Comparison of ENCODE assay signal across 10 cellular contexts in the genomic region with DNA sequence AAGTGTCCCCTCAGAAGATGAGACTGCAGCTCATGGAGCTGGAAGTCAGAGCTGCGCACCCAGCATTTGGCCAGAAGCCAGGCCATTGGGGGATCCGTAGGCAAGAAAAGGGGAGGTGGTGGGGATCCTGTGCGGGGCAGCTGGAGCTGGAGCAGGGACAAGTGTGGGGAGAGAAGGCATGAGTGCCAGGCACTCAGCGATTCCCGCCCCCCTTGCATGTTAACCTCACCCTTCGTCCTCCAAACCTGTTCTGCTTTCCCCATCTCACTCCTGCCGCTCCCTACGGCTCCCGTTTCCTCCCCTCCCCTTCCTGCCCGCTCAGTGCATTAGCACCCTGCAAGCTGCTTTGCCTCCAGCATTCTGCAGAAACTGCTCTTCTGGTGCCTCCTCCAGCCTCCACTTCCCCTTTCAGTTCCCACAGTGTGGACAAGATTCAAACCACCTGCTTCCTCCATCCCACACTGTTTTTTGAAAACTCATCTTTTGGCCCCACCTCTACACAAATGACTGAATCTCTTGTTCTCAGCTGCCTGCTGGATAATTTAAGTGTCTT. TPM values are rescaled to one million over a fixed set of nuclear protein-coding genes. Genes with fewer than 3 reads are reported as not detected.
DNase-seq lines count a peak whose midpoint lies in the region; ATAC-seq, FAIRE-seq and TF ChIP-seq lines count a peak whose summit lies in the region.
"Had no signal": no experiment of that assay in that cellular context is flagged by ENCODE, and none has a peak within 500 bp of the region (broad histone marks: within the 10 kb centered on the region; RNA-seq: fewer than 3 reads in every experiment).

No MANE protein-coding gene starts in this region.

- peaks cover 5% of the 10 kb centered on the region for H3K9me3 Mint-ChIP-seq in natural killer cell treated with Interleukin-12 subunit alpha and Interleukin-12 subunit beta and Interleukin-15 and Interleukin-18, amount 100 ng/mL, for 72 hours
- peaks cover 0 to 5% (median 0%) of the 10 kb centered on the region in 8 donors for H3K9me3 Mint-ChIP-seq in CD4-positive, alpha-beta memory T cell

- POLR2A ChIA-PET in CD4-positive, alpha-beta memory T cell (lab: Charles Lee; ENCODE audit: partially characterized antibody) = no interaction called here

- no peaks in the 10 kb centered on the region for H3K4me1 ChIP-seq in CD4-positive, alpha-beta memory T cell (ENCODE audit: insufficient read depth, low read length)
- H3K4me1 ChIP-seq: SJSA1 had no signal

- H3K9me3 ChIP-seq in iPS-18c (ENCODE audit: control insufficient read depth, insufficient read depth, low read length) = no peaks in the 10 kb centered on the region
- H3K9me3 ChIP-seq in CD4-positive, alpha-beta memory T cell (ENCODE audit: control insufficient read depth in 1 of 2, low read length in 2 of 2) = no peaks in the 10 kb centered on the region
- H3K9me3 ChIP-seq in T-helper 17 cell (ENCODE audit: control insufficient read depth, low read length, poor library complexity, severe bottlenecking) = no peaks in the 10 kb centered on the region
- H3K9me3 ChIP-seq: SJSA1 had no signal

- FAIRE-seq in GM12891 (lab: Jason Lieb, UNC) = peak; percentile 99

- H3K27ac ChIP-seq in CD4-positive, alpha-beta memory T cell (ENCODE audit: low read depth, low read length) = no peak overlapping the region
- H3K27ac ChIP-seq: SJSA1 had no signal

- intact Hi-C loops in CD4-positive, alpha-beta memory T cell (cut with micrococcal nuclease) = no loop called here

- peaks cover 10% of the 10 kb centered on the region for H3K27me3 ChIP-seq in CD4-positive, alpha-beta memory T cell (ENCODE audit: insufficient read depth, low read length)

- H3K4me3 ChIP-seq in iPS-18c (ENCODE audit: insufficient read depth, low read depth, low read length) = peak overlapping the region; percentile 15; the same call in 1 of the 2 replicates
- no peak overlapping the region for H3K4me3 ChIP-seq in CD4-positive, alpha-beta memory T cell (ENCODE audit: low read length in 2 of 2)
- H3K4me3 ChIP-seq: SJSA1 had no signal

- DNase-seq in GM12891 (ENCODE audit: insufficient read length, low spot score) (no peak), NCI-H1105 treated with DMSO at 0.1 percent for 48 hours (lab: John Stamatoyannopoulos, UW) (peak; percentile 27), T-helper 17 cell (no peak), cerebellum (ENCODE audit: low spot score) (no peak)
- no peak for DNase-seq in natural killer cell treated with Interleukin-12 subunit alpha and Interleukin-12 subunit beta and Interleukin-15 and Interleukin-18, amount 100 ng/mL, for 72 hours (ENCODE audit: low spot score)
- DNase-seq in CD4-positive, alpha-beta memory T cell = no peak

- CTCF ChIA-PET in CD4-positive, alpha-beta memory T cell (lab: Charles Lee; ENCODE audit: partially characterized antibody) = no interaction called here

- TF ChIP-seq POLR2A in GM12891 (IDR thresholded peaks at IDR 0.05; ENCODE audit: low read depth, low read length) = no peak

- no peak overlapping the region for H3K27ac Mint-ChIP-seq in natural killer cell treated with Interleukin-12 subunit alpha and Interleukin-12 subunit beta and Interleukin-15 and Interleukin-18, amount 100 ng/mL, for 72 hours
- no peak overlapping the region for H3K27ac Mint-ChIP-seq in CD4-positive, alpha-beta memory T cell
- no peak overlapping the region for H3K27ac Mint-ChIP-seq in T-helper 17 cell

- no peaks in the 10 kb centered on the region for H3K36me3 ChIP-seq in CD4-positive, alpha-beta memory T cell (ENCODE audit: insufficient read depth, low read length)
- H3K36me3 ChIP-seq: SJSA1 had no signal

- H3K4me1 Mint-ChIP-seq in natural killer cell treated with Interleukin-12 subunit alpha and Interleukin-12 subunit beta and Interleukin-15 and Interleukin-18, amount 100 ng/mL, for 72 hours (ENCODE audit: low read depth in 2 of 2) = peaks cover 0 to 7% of the 10 kb centered on the region in 2 donors
- peaks cover 5 to 16% (median 9%) of the 10 kb centered on the region in 4 donors for H3K4me1 Mint-ChIP-seq in CD4-positive, alpha-beta memory T cell
- peaks cover 18% of the 10 kb centered on the region for H3K4me1 Mint-ChIP-seq in T-helper 17 cell

- H3K4me3 Mint-ChIP-seq in natural killer cell treated with Interleukin-12 subunit alpha and Interleukin-12 subunit beta and Interleukin-15 and Interleukin-18, amount 100 ng/mL, for 72 hours = no peak overlapping the region
- H3K4me3 Mint-ChIP-seq in CD4-positive, alpha-beta memory T cell = no peak overlapping the region
- no peak overlapping the region for H3K4me3 Mint-ChIP-seq in T-helper 17 cell

- H3K27me3 Mint-ChIP-seq in natural killer cell treated with Interleukin-12 subunit alpha and Interleukin-12 subunit beta and Interleukin-15 and Interleukin-18, amount 100 ng/mL, for 72 hours = peaks cover 45 to 47% of the 10 kb centered on the region in 2 donors
- peaks cover 44 to 49% of the 10 kb centered on the region in 2 donors for H3K27me3 Mint-ChIP-seq in CD4-positive, alpha-beta memory T cell
- peaks cover 57% of the 10 kb centered on the region for H3K27me3 Mint-ChIP-seq in T-helper 17 cell

- ATAC-seq in GM21381 (IDR thresholded peaks at IDR 0.05; ENCODE audit: unreplicated experiment) (peak; percentile 70), T-helper 17 cell (no peak)
- ATAC-seq in natural killer cell treated with Interleukin-12 subunit alpha and Interleukin-12 subunit beta and Interleukin-15 and Interleukin-18, amount 100 ng/mL, for 72 hours = no peak

- no peaks in the 10 kb centered on the region for H3K36me3 Mint-ChIP-seq in natural killer cell treated with Interleukin-12 subunit alpha and Interleukin-12 subunit beta and Interleukin-15 and Interleukin-18, amount 100 ng/mL, for 72 hours
- no peaks in the 10 kb centered on the region for H3K36me3 Mint-ChIP-seq in CD4-positive, alpha-beta memory T cell
- peaks cover 7% of the 10 kb centered on the region for H3K36me3 Mint-ChIP-seq in T-helper 17 cell (ENCODE audit: low read depth)

TF ChIP-seq in GM12891, 5 proteins besides CTCF, POLR2A, EP300 and RAD21:
- TF ChIP-seq POLR2AphosphoS5 (IDR thresholded peaks at IDR 0.05; ENCODE audit: low read depth, low read length) (no peak), SPI1 (IDR thresholded peaks at IDR 0.05; ENCODE audit: low read depth, low read length) (peak; percentile 91)

RNA-seq across cellular contexts. Expression of gene ALOX15, which starts 5.6 kb away (rescaled TPM):
- 0.24 TPM for polyA plus RNA-seq in GM12891 (2012; ENCODE audit: low read depth, missing spikeins)
- not detected for total RNA-seq in natural killer cell treated with Interleukin-12 subunit alpha and Interleukin-12 subunit beta and Interleukin-15 and Interleukin-18, amount 100 ng/mL, for 72 hours
- total RNA-seq in CD4-positive, alpha-beta memory T cell = under 1 TPM in 1 of 2 experiments, not detected in 1; 0.49 TPM
- polyA plus RNA-seq in CD4-positive, alpha-beta memory T cell = not detected
- under 1 TPM in 1 of 2 donors, not detected in 1; 0.13 TPM for total RNA-seq in T-helper 17 cell
- total RNA-seq in cerebellum = 0.27 TPM
- total RNA-seq: fibroblast of villous mesenchyme, SJSA1 had no signal

RNA-seq across cellular contexts. Expression of gene SMTNL2, which starts 51.6 kb away (rescaled TPM):
- not detected for polyA plus RNA-seq in GM12891 (2012; ENCODE audit: low read depth, missing spikeins)
- total RNA-seq in natural killer cell treated with Interleukin-12 subunit alpha and Interleukin-12 subunit beta and Interleukin-15 and Interleukin-18, amount 100 ng/mL, for 72 hours = not detected
- not detected for total RNA-seq in CD4-positive, alpha-beta memory T cell
- polyA plus RNA-seq in CD4-positive, alpha-beta memory T cell = not detected
- total RNA-seq in T-helper 17 cell = not detected
- 5.6 TPM for total RNA-seq in cerebellum
- total RNA-seq: fibroblast of villous mesenchyme, SJSA1 had no signal
